Comparison of ENCODE assay signal across 2 cellular contexts in the genomic region with DNA sequence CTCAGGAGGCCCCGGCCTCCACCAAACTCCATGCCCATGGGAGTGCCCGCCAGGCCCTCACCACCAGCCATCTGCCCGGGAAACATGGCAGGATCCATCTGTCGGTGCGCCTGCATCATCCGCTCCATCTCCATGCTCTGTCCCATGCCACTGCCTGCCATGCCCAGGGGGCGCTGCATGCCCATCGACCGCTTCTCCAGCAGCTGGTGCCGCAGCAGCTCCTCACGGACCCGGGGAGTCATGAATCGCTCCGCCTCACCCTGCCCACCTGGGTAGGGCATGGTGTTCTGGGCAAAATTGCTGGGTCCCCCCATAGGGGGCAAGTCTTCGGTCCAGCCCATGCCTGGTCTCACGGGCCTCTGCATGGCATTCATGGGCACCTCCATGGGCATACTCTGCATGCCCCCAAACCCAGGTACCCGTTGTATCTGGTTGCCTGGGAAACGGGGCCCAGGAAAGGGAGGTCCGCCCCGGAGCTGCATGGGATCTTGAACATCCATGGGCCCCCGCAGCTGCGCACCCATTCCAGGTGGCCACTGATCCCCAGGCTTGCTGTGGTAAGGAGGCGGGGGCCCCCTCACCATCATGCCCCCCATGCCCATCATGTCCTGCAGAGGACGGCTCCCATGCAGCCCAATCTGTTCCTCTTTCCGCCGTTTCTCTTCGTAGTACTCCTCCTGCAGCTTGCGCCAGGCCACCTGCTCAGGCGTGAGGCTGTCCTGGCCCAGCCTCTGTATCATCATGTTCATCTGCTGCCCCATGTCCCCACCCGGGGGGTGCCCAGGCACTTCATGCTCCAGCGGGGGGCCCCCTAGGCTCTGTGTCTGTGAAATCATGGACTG.
TF ChIP-seq lines count a peak whose summit lies in the region.

No MANE protein-coding gene starts in this region.

TF ChIP-seq in GM23338, 12 proteins besides CTCF, POLR2A, EP300 and RAD21:
- TF ChIP-seq NANOG (IDR thresholded peaks at IDR 0.05; ENCODE audit: borderline replicate concordance) (no peak), JUNB (IDR thresholded peaks at IDR 0.05; ENCODE audit: unreplicated experiment) (no peak), POLR2AphosphoS5 (IDR thresholded peaks at IDR 0.05; ENCODE audit: low read depth) (no peak; the same call in 1 of the 2 replicates), EZH2phosphoT487 (IDR thresholded peaks at IDR 0.05; ENCODE audit: unreplicated experiment) (no peak), ZNF331 (CRISPR knock-in tag; IDR thresholded peaks at IDR 0.05; ENCODE audit: low read depth) (no peak), STAT1 (IDR thresholded peaks at IDR 0.05; ENCODE audit: unreplicated experiment) (no peak)
- TF ChIP-seq, protein P1, sequence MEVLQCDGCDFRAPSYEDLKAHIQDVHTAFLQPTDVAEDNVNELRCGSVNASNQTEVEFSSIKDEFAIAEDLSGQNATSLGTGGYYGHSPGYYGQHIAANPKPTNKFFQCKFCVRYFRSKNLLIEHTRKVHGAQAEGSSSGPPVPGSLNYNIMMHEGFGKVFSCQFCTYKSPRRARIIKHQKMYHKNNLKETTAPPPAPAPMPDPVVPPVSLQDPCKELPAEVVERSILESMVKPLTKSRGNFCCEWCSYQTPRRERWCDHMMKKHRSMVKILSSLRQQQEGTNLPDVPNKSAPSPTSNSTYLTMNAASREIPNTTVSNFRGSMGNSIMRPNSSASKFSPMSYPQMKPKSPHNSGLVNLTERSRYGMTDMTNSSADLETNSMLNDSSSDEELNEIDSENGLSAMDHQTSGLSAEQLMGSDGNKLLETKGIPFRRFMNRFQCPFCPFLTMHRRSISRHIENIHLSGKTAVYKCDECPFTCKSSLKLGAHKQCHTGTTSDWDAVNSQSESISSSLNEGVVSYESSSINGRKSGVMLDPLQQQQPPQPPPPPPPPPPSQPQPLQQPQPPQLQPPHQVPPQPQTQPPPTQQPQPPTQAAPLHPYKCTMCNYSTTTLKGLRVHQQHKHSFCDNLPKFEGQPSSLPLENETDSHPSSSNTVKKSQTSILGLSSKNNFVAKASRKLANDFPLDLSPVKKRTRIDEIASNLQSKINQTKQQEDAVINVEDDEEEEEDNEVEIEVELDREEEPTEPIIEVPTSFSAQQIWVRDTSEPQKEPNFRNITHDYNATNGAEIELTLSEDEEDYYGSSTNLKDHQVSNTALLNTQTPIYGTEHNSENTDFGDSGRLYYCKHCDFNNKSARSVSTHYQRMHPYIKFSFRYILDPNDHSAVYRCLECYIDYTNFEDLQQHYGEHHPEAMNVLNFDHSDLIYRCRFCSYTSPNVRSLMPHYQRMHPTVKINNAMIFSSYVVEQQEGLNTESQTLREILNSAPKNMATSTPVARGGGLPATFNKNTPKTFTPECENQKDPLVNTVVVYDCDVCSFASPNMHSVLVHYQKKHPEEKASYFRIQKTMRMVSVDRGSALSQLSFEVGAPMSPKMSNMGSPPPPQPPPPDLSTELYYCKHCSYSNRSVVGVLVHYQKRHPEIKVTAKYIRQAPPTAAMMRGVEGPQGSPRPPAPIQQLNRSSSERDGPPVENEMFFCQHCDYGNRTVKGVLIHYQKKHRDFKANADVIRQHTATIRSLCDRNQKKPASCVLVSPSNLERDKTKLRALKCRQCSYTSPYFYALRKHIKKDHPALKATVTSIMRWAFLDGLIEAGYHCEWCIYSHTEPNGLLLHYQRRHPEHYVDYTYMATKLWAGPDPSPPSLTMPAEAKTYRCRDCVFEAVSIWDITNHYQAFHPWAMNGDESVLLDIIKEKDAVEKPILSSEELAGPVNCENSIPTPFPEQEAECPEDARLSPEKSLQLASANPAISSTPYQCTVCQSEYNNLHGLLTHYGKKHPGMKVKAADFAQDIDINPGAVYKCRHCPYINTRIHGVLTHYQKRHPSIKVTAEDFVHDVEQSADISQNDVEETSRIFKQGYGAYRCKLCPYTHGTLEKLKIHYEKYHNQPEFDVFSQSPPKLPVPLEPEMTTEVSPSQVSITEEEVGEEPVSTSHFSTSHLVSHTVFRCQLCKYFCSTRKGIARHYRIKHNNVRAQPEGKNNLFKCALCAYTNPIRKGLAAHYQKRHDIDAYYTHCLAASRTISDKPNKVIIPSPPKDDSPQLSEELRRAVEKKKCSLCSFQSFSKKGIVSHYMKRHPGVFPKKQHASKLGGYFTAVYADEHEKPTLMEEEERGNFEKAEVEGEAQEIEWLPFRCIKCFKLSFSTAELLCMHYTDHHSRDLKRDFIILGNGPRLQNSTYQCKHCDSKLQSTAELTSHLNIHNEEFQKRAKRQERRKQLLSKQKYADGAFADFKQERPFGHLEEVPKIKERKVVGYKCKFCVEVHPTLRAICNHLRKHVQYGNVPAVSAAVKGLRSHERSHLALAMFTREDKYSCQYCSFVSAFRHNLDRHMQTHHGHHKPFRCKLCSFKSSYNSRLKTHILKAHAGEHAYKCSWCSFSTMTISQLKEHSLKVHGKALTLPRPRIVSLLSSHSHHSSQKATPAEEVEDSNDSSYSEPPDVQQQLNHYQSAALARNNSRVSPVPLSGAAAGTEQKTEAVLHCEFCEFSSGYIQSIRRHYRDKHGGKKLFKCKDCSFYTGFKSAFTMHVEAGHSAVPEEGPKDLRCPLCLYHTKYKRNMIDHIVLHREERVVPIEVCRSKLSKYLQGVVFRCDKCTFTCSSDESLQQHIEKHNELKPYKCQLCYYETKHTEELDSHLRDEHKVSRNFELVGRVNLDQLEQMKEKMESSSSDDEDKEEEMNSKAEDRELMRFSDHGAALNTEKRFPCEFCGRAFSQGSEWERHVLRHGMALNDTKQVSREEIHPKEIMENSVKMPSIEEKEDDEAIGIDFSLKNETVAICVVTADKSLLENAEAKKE (CRISPR knock-in tag; IDR thresholded peaks at IDR 0.05) = no peak
TF ChIP-seq in GM23338: peak in this region for 0.

TF ChIP-seq in K562, 482 proteins besides CTCF, POLR2A, EP300 and RAD21:
- TF ChIP-seq KDM2B (CRISPR knock-in tag; IDR thresholded peaks at IDR 0.05) (no peak), ZNF75A (CRISPR knock-in tag; IDR thresholded peaks at IDR 0.05) (no peak), RBFOX2 (IDR thresholded peaks at IDR 0.05; ENCODE audit: low read depth, low read length) (0 out of 2 replicates have a peak, but pooled peaks have one; percentile 4), TFAP4 (CRISPR knock-in tag; IDR thresholded peaks at IDR 0.05; ENCODE audit: borderline replicate concordance) (0 out of 2 replicates have a peak, but pooled peaks have one; percentile 15), HNRNPL (IDR thresholded peaks at IDR 0.05; ENCODE audit: low read depth, low read length) (0 out of 2 replicates have a peak, but pooled peaks have one; percentile 43)
- TF ChIP-seq, protein P2, sequence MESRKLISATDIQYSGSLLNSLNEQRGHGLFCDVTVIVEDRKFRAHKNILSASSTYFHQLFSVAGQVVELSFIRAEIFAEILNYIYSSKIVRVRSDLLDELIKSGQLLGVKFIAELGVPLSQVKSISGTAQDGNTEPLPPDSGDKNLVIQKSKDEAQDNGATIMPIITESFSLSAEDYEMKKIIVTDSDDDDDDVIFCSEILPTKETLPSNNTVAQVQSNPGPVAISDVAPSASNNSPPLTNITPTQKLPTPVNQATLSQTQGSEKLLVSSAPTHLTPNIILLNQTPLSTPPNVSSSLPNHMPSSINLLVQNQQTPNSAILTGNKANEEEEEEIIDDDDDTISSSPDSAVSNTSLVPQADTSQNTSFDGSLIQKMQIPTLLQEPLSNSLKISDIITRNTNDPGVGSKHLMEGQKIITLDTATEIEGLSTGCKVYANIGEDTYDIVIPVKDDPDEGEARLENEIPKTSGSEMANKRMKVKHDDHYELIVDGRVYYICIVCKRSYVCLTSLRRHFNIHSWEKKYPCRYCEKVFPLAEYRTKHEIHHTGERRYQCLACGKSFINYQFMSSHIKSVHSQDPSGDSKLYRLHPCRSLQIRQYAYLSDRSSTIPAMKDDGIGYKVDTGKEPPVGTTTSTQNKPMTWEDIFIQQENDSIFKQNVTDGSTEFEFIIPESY (CRISPR knock-in tag; IDR thresholded peaks at IDR 0.05) = 0 out of 2 replicates have a peak, but pooled peaks have one; percentile 35
